In genomic region chr14:65057704-65058103, GRCh38 we compare ENCODE assay signal across 16 cellular contexts. TPM values are rescaled to one million over a fixed set of nuclear protein-coding genes. Genes with fewer than 3 reads are reported as not detected.
DNase-seq lines count a peak whose midpoint lies in the region; ATAC-seq and TF ChIP-seq lines count a peak whose summit lies in the region.
"Had no signal": no experiment of that assay in that cellular context is flagged by ENCODE, and none has a peak within 500 bp of the region (broad histone marks: within the 10 kb centered on the region; RNA-seq: fewer than 3 reads in every experiment).

No MANE protein-coding gene starts in this region.

- no peak overlapping the region for H3K4me3 Mint-ChIP-seq in activated T-cell treated with anti-CD3 and anti-CD28 coated beads, Interleukin-2, amount 50 U/mL, for 72 hours
- H3K4me3 Mint-ChIP-seq in central memory CD8-positive, alpha-beta T cell: no peak overlapping the region
- H3K4me3 Mint-ChIP-seq in stimulated activated effector memory CD8-positive, alpha-beta T cell treated with anti-CD3 and anti-CD28 coated beads, Interleukin-12 subunit alpha, Interleukin-12 subunit beta, amount 100 ng/mL, for 72 hours: no peak overlapping the region
- no peak overlapping the region for H3K4me3 Mint-ChIP-seq in WTC11
- H3K4me3 Mint-ChIP-seq: B cell had no signal

- H3K4me1 Mint-ChIP-seq in activated T-cell treated with anti-CD3 and anti-CD28 coated beads, Interleukin-2, amount 50 U/mL, for 72 hours (ENCODE audit: low read depth): no peaks in the 10 kb centered on the region
- H3K4me1 Mint-ChIP-seq in central memory CD8-positive, alpha-beta T cell: peaks cover 3% of the 10 kb centered on the region
- peaks cover 10% of the 10 kb centered on the region for H3K4me1 Mint-ChIP-seq in stimulated activated effector memory CD8-positive, alpha-beta T cell treated with anti-CD3 and anti-CD28 coated beads, Interleukin-12 subunit alpha, Interleukin-12 subunit beta, amount 100 ng/mL, for 72 hours
- H3K4me1 Mint-ChIP-seq in WTC11: peaks cover 3% of the 10 kb centered on the region; the same call in 1 of the 2 replicates
- H3K4me1 Mint-ChIP-seq: B cell had no signal

- H3K27me3 Mint-ChIP-seq in activated T-cell treated with anti-CD3 and anti-CD28 coated beads, Interleukin-2, amount 50 U/mL, for 72 hours (ENCODE audit: low read depth): no peaks in the 10 kb centered on the region
- H3K27me3 Mint-ChIP-seq in central memory CD8-positive, alpha-beta T cell: no peaks in the 10 kb centered on the region
- no peaks in the 10 kb centered on the region for H3K27me3 Mint-ChIP-seq in WTC11 (ENCODE audit: low read depth)
- H3K27me3 Mint-ChIP-seq: B cell had no signal

- POLR2A ChIA-PET in WTC11 (lab: Charles Lee): no interaction called here

- no peak for TF ChIP-seq CTCF in WTC11 (IDR thresholded peaks at IDR 0.05)

- ATAC-seq in activated T-cell treated with anti-CD3 and anti-CD28 coated beads, Interleukin-2, amount 50 U/mL, for 72 hours (replicated peaks in 1 of 2): no peak
- no peak for ATAC-seq in central memory CD8-positive, alpha-beta T cell (replicated peaks; ENCODE audit: extremely low read depth, poor library complexity, severe bottlenecking)
- ATAC-seq in stimulated activated effector memory CD8-positive, alpha-beta T cell treated with anti-CD3 and anti-CD28 coated beads, Interleukin-12 subunit alpha, Interleukin-12 subunit beta, amount 100 ng/mL, for 72 hours: no peak
- ATAC-seq in GM18870 (IDR thresholded peaks at IDR 0.05; ENCODE audit: unreplicated experiment) (no peak), WTC11 (no peak)
- ATAC-seq: Panc1 had no signal

- no peak for DNase-seq in activated T-cell treated with anti-CD3 and anti-CD28 coated beads, Interleukin-2, amount 50 U/mL, for 72 hours
- DNase-seq in activated T-cell treated with anti-CD3 and anti-CD28 coated beads for 4 hours (no peak), OCI-M1 (lab: John Stamatoyannopoulos, UW) (peak; percentile 49), NCI-H2227 (lab: John Stamatoyannopoulos, UW; ENCODE audit: unreplicated experiment) (no peak), WTC11 (ENCODE audit: low spot score) (no peak)
- no peak for DNase-seq in central memory CD8-positive, alpha-beta T cell (ENCODE audit: low spot score in 2 of 2)
- no peak for DNase-seq in stimulated activated effector memory CD8-positive, alpha-beta T cell treated with anti-CD3 and anti-CD28 coated beads, Interleukin-12 subunit alpha, Interleukin-12 subunit beta, amount 100 ng/mL, for 72 hours (ENCODE audit: low spot score in 2 of 2)
- DNase-seq: H7, NCI-H1417 treated with DMSO at 0.1 percent for 48 hours, NCI-H187 treated with DMSO at 0.1 percent for 48 hours, NCI-H345, NCI-H524 treated with DMSO at 0.1 percent for 48 hours, SJCRH30 had no signal

- CTCF ChIA-PET in WTC11 (lab: Charles Lee): no interaction called here

- peaks cover 5 to 14% of the 10 kb centered on the region in 2 donors for H3K36me3 Mint-ChIP-seq in activated T-cell treated with anti-CD3 and anti-CD28 coated beads, Interleukin-2, amount 50 U/mL, for 72 hours (ENCODE audit: insufficient read depth in 2 of 2)
- peaks cover 21% of the 10 kb centered on the region for H3K36me3 Mint-ChIP-seq in central memory CD8-positive, alpha-beta T cell (ENCODE audit: insufficient read depth)
- H3K36me3 Mint-ChIP-seq in stimulated activated effector memory CD8-positive, alpha-beta T cell treated with anti-CD3 and anti-CD28 coated beads, Interleukin-12 subunit alpha, Interleukin-12 subunit beta, amount 100 ng/mL, for 72 hours: peaks cover 79% of the 10 kb centered on the region
- peaks cover 17% of the 10 kb centered on the region for H3K36me3 Mint-ChIP-seq in WTC11

- no peaks in the 10 kb centered on the region for H3K9me3 Mint-ChIP-seq in activated T-cell treated with anti-CD3 and anti-CD28 coated beads, Interleukin-2, amount 50 U/mL, for 72 hours
- no peaks in the 10 kb centered on the region for H3K9me3 Mint-ChIP-seq in central memory CD8-positive, alpha-beta T cell
- no peaks in the 10 kb centered on the region for H3K9me3 Mint-ChIP-seq in stimulated activated effector memory CD8-positive, alpha-beta T cell treated with anti-CD3 and anti-CD28 coated beads, Interleukin-12 subunit alpha, Interleukin-12 subunit beta, amount 100 ng/mL, for 72 hours
- H3K9me3 Mint-ChIP-seq in WTC11: no peaks in the 10 kb centered on the region

- peak overlapping the region; percentile 60 for H3K27ac Mint-ChIP-seq in activated T-cell treated with anti-CD3 and anti-CD28 coated beads, Interleukin-2, amount 50 U/mL, for 72 hours
- peak overlapping the region; percentile 41 for H3K27ac Mint-ChIP-seq in central memory CD8-positive, alpha-beta T cell (ENCODE audit: low read depth)
- peak overlapping the region; percentile 35 for H3K27ac Mint-ChIP-seq in stimulated activated effector memory CD8-positive, alpha-beta T cell treated with anti-CD3 and anti-CD28 coated beads, Interleukin-12 subunit alpha, Interleukin-12 subunit beta, amount 100 ng/mL, for 72 hours
- H3K27ac Mint-ChIP-seq in WTC11: no peak overlapping the region
- H3K27ac Mint-ChIP-seq: B cell had no signal

TF ChIP-seq in WTC11, 78 proteins besides CTCF, POLR2A, EP300 and RAD21:
- no peak for TF ChIP-seq ZNF138 (CRISPR knock-in tag; conservative IDR thresholded peaks at IDR 0.05)
- TF ChIP-seq, protein P1, sequence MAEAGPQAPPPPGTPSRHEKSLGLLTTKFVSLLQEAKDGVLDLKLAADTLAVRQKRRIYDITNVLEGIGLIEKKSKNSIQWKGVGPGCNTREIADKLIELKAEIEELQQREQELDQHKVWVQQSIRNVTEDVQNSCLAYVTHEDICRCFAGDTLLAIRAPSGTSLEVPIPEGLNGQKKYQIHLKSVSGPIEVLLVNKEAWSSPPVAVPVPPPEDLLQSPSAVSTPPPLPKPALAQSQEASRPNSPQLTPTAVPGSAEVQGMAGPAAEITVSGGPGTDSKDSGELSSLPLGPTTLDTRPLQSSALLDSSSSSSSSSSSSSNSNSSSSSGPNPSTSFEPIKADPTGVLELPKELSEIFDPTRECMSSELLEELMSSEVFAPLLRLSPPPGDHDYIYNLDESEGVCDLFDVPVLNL (CRISPR knock-in tag; IDR thresholded peaks at IDR 0.05; ENCODE audit: borderline replicate concordance, low read depth): no peak
- TF ChIP-seq MYBL2 (CRISPR knock-in tag; IDR thresholded peaks at IDR 0.05): no peak
- no peak for TF ChIP-seq FOXK1 (CRISPR knock-in tag; IDR thresholded peaks at IDR 0.05)
- TF ChIP-seq RELA (CRISPR knock-in tag; IDR thresholded peaks at IDR 0.05; ENCODE audit: borderline replicate concordance): no peak
- TF ChIP-seq, protein P2, sequence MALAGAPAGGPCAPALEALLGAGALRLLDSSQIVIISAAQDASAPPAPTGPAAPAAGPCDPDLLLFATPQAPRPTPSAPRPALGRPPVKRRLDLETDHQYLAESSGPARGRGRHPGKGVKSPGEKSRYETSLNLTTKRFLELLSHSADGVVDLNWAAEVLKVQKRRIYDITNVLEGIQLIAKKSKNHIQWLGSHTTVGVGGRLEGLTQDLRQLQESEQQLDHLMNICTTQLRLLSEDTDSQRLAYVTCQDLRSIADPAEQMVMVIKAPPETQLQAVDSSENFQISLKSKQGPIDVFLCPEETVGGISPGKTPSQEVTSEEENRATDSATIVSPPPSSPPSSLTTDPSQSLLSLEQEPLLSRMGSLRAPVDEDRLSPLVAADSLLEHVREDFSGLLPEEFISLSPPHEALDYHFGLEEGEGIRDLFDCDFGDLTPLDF (CRISPR knock-in tag; IDR thresholded peaks at IDR 0.05): no peak
- TF ChIP-seq FOXP1 (CRISPR knock-in tag; IDR thresholded peaks at IDR 0.05; ENCODE audit: borderline replicate concordance): no peak
- TF ChIP-seq GABPB1 (CRISPR knock-in tag; IDR thresholded peaks at IDR 0.05): no peak
- TF ChIP-seq SP1 (CRISPR knock-in tag; conservative IDR thresholded peaks at IDR 0.05): no peak
- TF ChIP-seq, protein P3, sequence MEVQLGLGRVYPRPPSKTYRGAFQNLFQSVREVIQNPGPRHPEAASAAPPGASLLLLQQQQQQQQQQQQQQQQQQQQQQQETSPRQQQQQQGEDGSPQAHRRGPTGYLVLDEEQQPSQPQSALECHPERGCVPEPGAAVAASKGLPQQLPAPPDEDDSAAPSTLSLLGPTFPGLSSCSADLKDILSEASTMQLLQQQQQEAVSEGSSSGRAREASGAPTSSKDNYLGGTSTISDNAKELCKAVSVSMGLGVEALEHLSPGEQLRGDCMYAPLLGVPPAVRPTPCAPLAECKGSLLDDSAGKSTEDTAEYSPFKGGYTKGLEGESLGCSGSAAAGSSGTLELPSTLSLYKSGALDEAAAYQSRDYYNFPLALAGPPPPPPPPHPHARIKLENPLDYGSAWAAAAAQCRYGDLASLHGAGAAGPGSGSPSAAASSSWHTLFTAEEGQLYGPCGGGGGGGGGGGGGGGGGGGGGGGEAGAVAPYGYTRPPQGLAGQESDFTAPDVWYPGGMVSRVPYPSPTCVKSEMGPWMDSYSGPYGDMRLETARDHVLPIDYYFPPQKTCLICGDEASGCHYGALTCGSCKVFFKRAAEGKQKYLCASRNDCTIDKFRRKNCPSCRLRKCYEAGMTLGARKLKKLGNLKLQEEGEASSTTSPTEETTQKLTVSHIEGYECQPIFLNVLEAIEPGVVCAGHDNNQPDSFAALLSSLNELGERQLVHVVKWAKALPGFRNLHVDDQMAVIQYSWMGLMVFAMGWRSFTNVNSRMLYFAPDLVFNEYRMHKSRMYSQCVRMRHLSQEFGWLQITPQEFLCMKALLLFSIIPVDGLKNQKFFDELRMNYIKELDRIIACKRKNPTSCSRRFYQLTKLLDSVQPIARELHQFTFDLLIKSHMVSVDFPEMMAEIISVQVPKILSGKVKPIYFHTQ (CRISPR knock-in tag; IDR thresholded peaks at IDR 0.05): no peak
- no peak for TF ChIP-seq TP53 (CRISPR knock-in tag; IDR thresholded peaks at IDR 0.05)
- no peak for TF ChIP-seq NR2C2 (CRISPR knock-in tag; IDR thresholded peaks at IDR 0.05)
- TF ChIP-seq, protein P4, sequence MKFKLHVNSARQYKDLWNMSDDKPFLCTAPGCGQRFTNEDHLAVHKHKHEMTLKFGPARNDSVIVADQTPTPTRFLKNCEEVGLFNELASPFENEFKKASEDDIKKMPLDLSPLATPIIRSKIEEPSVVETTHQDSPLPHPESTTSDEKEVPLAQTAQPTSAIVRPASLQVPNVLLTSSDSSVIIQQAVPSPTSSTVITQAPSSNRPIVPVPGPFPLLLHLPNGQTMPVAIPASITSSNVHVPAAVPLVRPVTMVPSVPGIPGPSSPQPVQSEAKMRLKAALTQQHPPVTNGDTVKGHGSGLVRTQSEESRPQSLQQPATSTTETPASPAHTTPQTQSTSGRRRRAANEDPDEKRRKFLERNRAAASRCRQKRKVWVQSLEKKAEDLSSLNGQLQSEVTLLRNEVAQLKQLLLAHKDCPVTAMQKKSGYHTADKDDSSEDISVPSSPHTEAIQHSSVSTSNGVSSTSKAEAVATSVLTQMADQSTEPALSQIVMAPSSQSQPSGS (CRISPR knock-in tag; IDR thresholded peaks at IDR 0.05; ENCODE audit: borderline replicate concordance, low read depth): no peak
TF ChIP-seq in WTC11: peak in this region for 0.

RNA-seq across cellular contexts. Expression of gene MAX, which starts 44.6 kb away (rescaled TPM):
- total RNA-seq in activated T-cell treated with anti-CD3 and anti-CD28 coated beads, Interleukin-2, amount 50 U/mL, for 72 hours: 100 to 1,000 TPM; 115 to 118 TPM
- 51.2 to 58.5 TPM (median 57.6 TPM) in 3 replicates for total RNA-seq in WTC11 (2021)
